12 cellular contexts compared by ENCODE assay signal in the genomic region with DNA sequence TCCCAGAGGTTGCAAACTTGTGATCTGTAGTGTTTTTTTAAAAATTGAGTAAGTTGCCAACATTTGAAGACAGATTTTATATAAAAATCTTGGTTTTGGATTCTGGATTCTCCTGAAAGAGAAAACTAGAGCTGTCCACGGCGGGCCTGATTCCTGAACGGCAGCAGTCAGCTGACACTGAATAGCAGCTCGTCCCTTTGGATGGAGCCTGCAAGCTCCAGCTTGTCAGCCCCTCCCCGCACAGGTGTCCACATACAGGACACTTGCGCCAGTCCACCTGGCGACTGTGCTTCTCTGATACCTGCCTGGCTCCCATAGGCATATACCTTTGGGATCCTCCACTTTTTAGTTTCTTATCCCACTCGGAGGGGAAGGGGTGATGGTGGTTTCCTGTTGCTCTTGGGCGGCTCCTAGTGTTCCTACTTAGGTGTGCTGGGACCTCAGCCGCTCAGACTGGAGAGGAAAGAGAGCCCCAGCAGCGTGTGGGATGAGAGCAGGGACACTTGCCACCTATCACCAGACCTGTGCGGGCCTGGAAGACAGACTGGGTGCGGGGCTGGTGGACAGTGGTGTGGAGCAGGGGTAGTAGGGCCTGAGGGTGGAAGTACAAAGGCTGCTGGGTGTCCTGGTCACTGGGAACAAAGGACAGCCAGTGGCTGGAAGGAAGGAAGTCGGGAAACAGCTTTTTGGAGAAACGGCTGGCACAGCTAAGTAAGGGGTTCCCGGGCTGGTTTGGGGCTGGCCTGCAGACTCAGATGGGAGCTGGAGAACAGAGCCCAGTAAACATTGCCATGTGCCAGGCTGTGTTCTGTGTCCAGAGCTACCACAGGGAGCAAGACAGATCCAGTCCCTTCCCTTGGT. TPM values are rescaled to one million over a fixed set of nuclear protein-coding genes. Genes with fewer than 3 reads are reported as not detected.
DNase-seq lines count a peak whose midpoint lies in the region; ATAC-seq, FAIRE-seq and TF ChIP-seq lines count a peak whose summit lies in the region.
"Had no signal": no experiment of that assay in that cellular context is flagged by ENCODE, and none has a peak within 500 bp of the region (broad histone marks: within the 10 kb centered on the region; RNA-seq: fewer than 3 reads in every experiment).

No MANE protein-coding gene starts in this region.

- intact Hi-C loops in Calu3 (cut with micrococcal nuclease; ENCODE audit: unreplicated experiment), result no loop called here
- intact Hi-C loops in CD4-positive, alpha-beta memory T cell (cut with micrococcal nuclease), result no loop called here

- peaks cover 0 to 12% (median 8%) of the 10 kb centered on the region in 4 donors for H3K4me1 ChIP-seq in liver (ENCODE audit: control insufficient read depth in 4 of 4, insufficient read depth in 4 of 4, low read length in 3 of 4)
- no peaks in the 10 kb centered on the region for H3K4me1 ChIP-seq in CD4-positive, alpha-beta memory T cell (ENCODE audit: insufficient read depth, low read length)

- CTCF ChIA-PET in Calu3 (lab: Charles Lee), result interaction anchor here (0.7 kb wide), 1 partner anchor 315 kb away, joined by 3 read pairs; no protein-coding TSS in a partner anchor
- CTCF ChIA-PET in CD4-positive, alpha-beta memory T cell (lab: Charles Lee; ENCODE audit: partially characterized antibody), result no interaction called here

- H3K9me3 Mint-ChIP-seq in Calu3 (ENCODE audit: low read depth, unreplicated experiment), result no peaks in the 10 kb centered on the region
- H3K9me3 Mint-ChIP-seq in CD4-positive, alpha-beta memory T cell, result no peaks in the 10 kb centered on the region

- TF ChIP-seq CTCF in Calu3 (IDR thresholded peaks at IDR 0.05; ENCODE audit: unreplicated experiment) (no peak), liver (IDR thresholded peaks at IDR 0.05; ENCODE audit: low read depth, low read length, missing input control) (no peak)

- H3K4me1 Mint-ChIP-seq in Calu3 (ENCODE audit: low read depth, unreplicated experiment), result no peaks in the 10 kb centered on the region
- no peaks in the 10 kb centered on the region for H3K4me1 Mint-ChIP-seq in CD4-positive, alpha-beta memory T cell

- H3K27ac Mint-ChIP-seq in Calu3 (ENCODE audit: unreplicated experiment), result peak overlapping the region; percentile 10
- peak overlapping the region in 3 of 7 donors; percentile 9 to 66 (median 36) for H3K27ac Mint-ChIP-seq in CD4-positive, alpha-beta memory T cell

- no peak for ATAC-seq in GM19328 (IDR thresholded peaks at IDR 0.05; ENCODE audit: unreplicated experiment)

- 94% methylated on average over 16 of the region's 16 CpGs for WGBS in liver

- POLR2A ChIA-PET in CD4-positive, alpha-beta memory T cell (lab: Charles Lee; ENCODE audit: partially characterized antibody), result no interaction called here

- no peak for DNase-seq in Calu3
- DNase-seq in HTR-8/SVneo (ENCODE audit: insufficient read length, low spot score), result no peak
- peak; percentile 73 for DNase-seq in cerebellum (ENCODE audit: low spot score)
- no peak for DNase-seq in CD4-positive, alpha-beta memory T cell
- DNase-seq in 8988T, result no peak
- no peak for DNase-seq in NCI-H2171 (lab: John Stamatoyannopoulos, UW)
- DNase-seq: activated gamma-delta T cell treated with Interleukin-2 at 50 U/mL for 16 hours; effector CD8-positive, alpha-beta T cell; MM.1S; OCI-M1 had no signal

- H3K27ac ChIP-seq in liver (ENCODE audit: low read depth in 1 of 2, low read length in 2 of 2), result peak overlapping the region; percentile 22 to 37
- no peak overlapping the region for H3K27ac ChIP-seq in CD4-positive, alpha-beta memory T cell (ENCODE audit: low read depth, low read length)

- BruUV-seq in Calu3 (replicated peaks; lab: Mats Ljungman, UMichigan), result no TSS peak

- H3K9me3 ChIP-seq in liver (ENCODE audit: control insufficient read depth in 4 of 4, low read length in 3 of 4), result no peaks in the 10 kb centered on the region
- H3K9me3 ChIP-seq in CD4-positive, alpha-beta memory T cell (ENCODE audit: control insufficient read depth in 1 of 2, low read length in 2 of 2), result no peaks in the 10 kb centered on the region

- H3K27me3 ChIP-seq in liver (ENCODE audit: control insufficient read depth in 4 of 4, insufficient read depth in 4 of 4, low read length in 3 of 4), result no peaks in the 10 kb centered on the region
- no peaks in the 10 kb centered on the region for H3K27me3 ChIP-seq in CD4-positive, alpha-beta memory T cell (ENCODE audit: insufficient read depth, low read length)

- no peaks in the 10 kb centered on the region for H3K27me3 Mint-ChIP-seq in Calu3 (ENCODE audit: unreplicated experiment)
- no peaks in the 10 kb centered on the region for H3K27me3 Mint-ChIP-seq in CD4-positive, alpha-beta memory T cell

- no peak overlapping the region for H3K4me3 Mint-ChIP-seq in Calu3 (ENCODE audit: low read depth, unreplicated experiment)
- H3K4me3 Mint-ChIP-seq in CD4-positive, alpha-beta memory T cell, result no peak overlapping the region

- no peak overlapping the region for H3K4me3 ChIP-seq in liver (ENCODE audit: low read depth in 1 of 3, low read length in 3 of 3)
- no peak overlapping the region for H3K4me3 ChIP-seq in CD4-positive, alpha-beta memory T cell (ENCODE audit: low read length in 2 of 2)

- H3K36me3 ChIP-seq in liver (ENCODE audit: control insufficient read depth in 4 of 4, insufficient read depth in 3 of 4, low read depth in 1 of 4, low read length in 3 of 4), result peaks cover 5 to 40% (median 34%) of the 10 kb centered on the region in 4 donors
- H3K36me3 ChIP-seq in CD4-positive, alpha-beta memory T cell (ENCODE audit: insufficient read depth, low read length), result peaks cover 45% of the 10 kb centered on the region

- no peak overlapping the region for H3K9ac ChIP-seq in liver (ENCODE audit: low read depth in 1 of 2, low read length in 2 of 2)

- FAIRE-seq in HTR-8/SVneo (lab: Jason Lieb, UNC), result peak; percentile 71

- TF ChIP-seq RAD21 in liver (IDR thresholded peaks at IDR 0.05), result no peak

- H3K36me3 Mint-ChIP-seq in Calu3 (ENCODE audit: insufficient read depth, unreplicated experiment), result peaks cover 59% of the 10 kb centered on the region
- H3K36me3 Mint-ChIP-seq in CD4-positive, alpha-beta memory T cell, result peaks cover 54 to 68% of the 10 kb centered on the region in 2 donors

TF ChIP-seq in liver, 16 proteins besides CTCF, POLR2A, EP300 and RAD21:
- no peak for TF ChIP-seq JUND (IDR thresholded peaks at IDR 0.05)
- TF ChIP-seq HNF4A (conservative IDR thresholded peaks at IDR 0.05), result peak in 1 of 2 donors; percentile 77
- TF ChIP-seq SP1 (IDR thresholded peaks at IDR 0.05), result peak; percentile 41

RNA-seq across cellular contexts. Expression of gene GHRH, which starts 18.3 kb away (rescaled TPM):
- total RNA-seq in Calu3 (2022) (not detected in 2 replicates), cerebellum (not detected), liver (not detected)
- not detected for polyA plus RNA-seq in liver
- total RNA-seq in CD4-positive, alpha-beta memory T cell, result not detected
- not detected for polyA plus RNA-seq in CD4-positive, alpha-beta memory T cell

RNA-seq across cellular contexts. Expression of gene MANBAL, which starts 46.1 kb away (rescaled TPM):
- total RNA-seq in Calu3 (2022), result 77.0 and 77.2 TPM in 2 replicates
- total RNA-seq in cerebellum, result 12.5 TPM
- total RNA-seq in liver, result 10 to 100 TPM in 1 of 2 donors, 1 to 10 TPM in 1; 10.0 to 10.8 TPM
- 10 to 100 TPM; 15.1 to 23.2 TPM for polyA plus RNA-seq in liver
- 10 to 100 TPM; 11.1 to 11.9 TPM for total RNA-seq in CD4-positive, alpha-beta memory T cell
- polyA plus RNA-seq in CD4-positive, alpha-beta memory T cell, result 10 to 100 TPM; 18.6 to 25.3 TPM
